In the genomic region with DNA sequence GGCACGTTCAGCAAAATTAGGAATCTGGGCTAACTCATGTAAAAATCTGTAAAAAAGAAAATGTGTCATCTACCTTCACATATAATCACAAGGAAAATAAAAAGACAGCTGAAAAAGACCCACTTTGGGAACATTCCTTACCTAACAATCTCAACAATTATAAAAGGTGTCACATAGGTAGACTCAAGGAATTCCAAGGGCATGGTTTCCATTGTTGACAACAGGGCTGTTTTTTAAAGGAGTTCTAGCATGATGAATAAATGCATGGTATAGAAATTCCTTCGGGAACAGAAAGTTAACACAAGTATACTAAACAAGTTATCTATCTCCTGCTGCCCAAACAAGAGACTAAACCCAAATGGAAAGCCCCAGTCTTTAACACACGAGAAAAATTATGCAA, we compare ENCODE assay signal across 30 cellular contexts.
"Had no signal": no experiment of that assay in that cellular context is flagged by ENCODE, and none has a peak within 500 bp of the region (broad histone marks: within the 10 kb centered on the region; RNA-seq: fewer than 3 reads in every experiment).

No MANE protein-coding gene starts in this region.

- H3K36me3 ChIP-seq: ascending aorta, cardiac muscle cell had no signal

- H3K4me1 ChIP-seq: ascending aorta had no signal

- H3K27ac ChIP-seq: ascending aorta, cardiac muscle cell, VCaP had no signal

- ATAC-seq: activated CD8-positive, alpha-beta T cell treated with anti-CD3 and anti-CD28 coated beads for 36 hours; activated naive CD8-positive, alpha-beta T cell treated with anti-CD3 and anti-CD28 coated beads, Interleukin-2, amount 50 U/mL, for 24 hours had no signal

- FAIRE-seq: bronchial epithelial cell, TTC549 had no signal

- H3K9me3 ChIP-seq: ascending aorta had no signal

- DNase-seq: activated B cell treated with CpG ODN at 0.5 μM for 24 hours; activated CD4-positive, alpha-beta memory T cell treated with anti-CD3 and anti-CD28 coated beads for 36 hours; activated CD4-positive, alpha-beta T cell treated with anti-CD3 and anti-CD28 coated beads for 4 hours; activated CD4-positive, alpha-beta T cell treated with anti-CD3 and anti-CD28 coated beads, Interleukin-2, amount 10 ng/mL, durations not matched to agents 24 days and 14 days; activated CD4-positive, alpha-beta T cell treated with anti-CD3 and anti-CD28 coated beads, Interleukin-2, amount 50 U/mL, for 1 hour; activated CD4-positive, alpha-beta T cell treated with anti-CD3 and anti-CD28 coated beads, Interleukin-2, amount 50 U/mL, for 4 hours; activated CD4-positive, CD25-positive, alpha-beta regulatory T cell treated with anti-CD3 and anti-CD28 coated beads, Interleukin-2, amount 50 U/mL, for 72 hours; activated CD8-positive, alpha-beta memory T cell treated with anti-CD3 and anti-CD28 coated beads, Interleukin-2, amount 50 U/mL, for 4 hours; activated CD8-positive, alpha-beta T cell treated with anti-CD3 and anti-CD28 coated beads for 36 hours; activated effector memory CD4-positive, alpha-beta T cell treated with Interleukin-2 at 50 U/mL for 16 hours; activated gamma-delta T cell; activated naive CD4-positive, alpha-beta T cell treated with anti-CD3 and anti-CD28 coated beads, Interleukin-2, amount 10 ng/mL, durations not matched to agents 7 days and 5 days; activated naive CD4-positive, alpha-beta T cell treated with Interleukin-2 at 50 U/mL for 16 hours; activated naive CD8-positive, alpha-beta T cell treated with anti-CD3 and anti-CD28 coated beads, Interleukin-2, amount 10 ng/mL, durations not matched to agents 7 days and 5 days; activated naive CD8-positive, alpha-beta T cell treated with anti-CD3 and anti-CD28 coated beads, Interleukin-2, amount 50 U/mL, for 24 hours; activated T-cell treated with anti-CD3 and anti-CD28 coated beads for 4 hours; activated T-cell treated with anti-CD3 and anti-CD28 coated beads, Interleukin-2, amount 50 U/mL, for 24 hours; activated T-cell treated with anti-CD3 and anti-CD28 coated beads, Interleukin-2, amount 50 U/mL, for 48 hours; amygdala; anterior cingulate cortex; caudate nucleus; cerebellar nuclear complex; T-helper 1 cell; T-helper 2 cell; T-helper 9 cell had no signal

- H3K27me3 ChIP-seq: ascending aorta, cardiac muscle cell had no signal

- H3K4me3 ChIP-seq: ascending aorta, cardiac muscle cell had no signal
